ENCODE assay signal across 1 cellular context in genomic region chr6:75291331-75291730, GRCh38.
TF ChIP-seq lines count a peak whose summit lies in the region.

No MANE protein-coding gene starts in this region.

TF ChIP-seq in GM12878, 131 proteins besides CTCF, POLR2A, EP300 and RAD21 (continued from another document):
- TF ChIP-seq PKNOX1 (IDR thresholded peaks at IDR 0.05), result 0 out of 2 replicates have a peak, but pooled peaks have one; percentile 28
TF ChIP-seq in GM12878: peak in this region for 1.
